In the genomic region with DNA sequence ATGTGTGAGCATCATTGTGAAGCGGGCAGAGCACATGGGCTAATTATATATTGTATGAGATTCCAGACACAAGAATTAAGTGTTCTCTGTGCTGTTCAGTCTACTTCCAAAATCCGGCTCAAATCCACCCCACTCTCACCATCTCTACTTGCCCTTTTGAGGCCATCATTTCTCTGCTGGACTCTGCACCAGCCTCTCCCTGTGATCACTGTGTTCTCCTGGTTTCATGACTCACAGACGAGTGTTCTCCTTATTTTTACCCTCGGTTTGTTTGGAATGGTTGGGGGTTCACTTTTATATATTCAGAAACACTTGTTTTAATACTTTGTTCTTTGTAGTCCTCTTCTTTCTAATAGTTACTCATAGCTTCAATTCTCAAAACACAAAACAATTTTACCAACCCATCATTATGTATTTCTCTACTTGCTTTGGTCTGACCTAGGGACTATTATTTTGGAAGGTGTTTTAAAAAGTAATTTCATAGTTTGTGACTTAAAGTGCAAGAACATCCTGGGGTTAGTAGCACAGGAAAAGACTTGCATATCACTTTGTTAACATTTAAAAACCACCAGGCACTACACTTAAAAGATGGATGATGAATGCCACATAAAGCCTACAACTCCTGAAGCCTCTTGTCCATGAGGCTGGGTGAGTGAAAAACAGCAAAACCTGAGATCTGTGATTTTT, we compare ENCODE assay signal across 29 cellular contexts.
DNase-seq lines count a peak whose midpoint lies in the region; ATAC-seq and TF ChIP-seq lines count a peak whose summit lies in the region.
"Had no signal": no experiment of that assay in that cellular context is flagged by ENCODE, and none has a peak within 500 bp of the region (broad histone marks: within the 10 kb centered on the region; RNA-seq: fewer than 3 reads in every experiment).

No MANE protein-coding gene starts in this region.

- no peaks in the 10 kb centered on the region for H3K36me3 Mint-ChIP-seq in stimulated activated effector memory CD8-positive, alpha-beta T cell treated with anti-CD3 and anti-CD28 coated beads, Interleukin-12 subunit alpha, Interleukin-12 subunit beta, amount 100 ng/mL, for 72 hours
- no peaks in the 10 kb centered on the region for H3K36me3 Mint-ChIP-seq in progenitor cell of endocrine pancreas (ENCODE audit: insufficient read depth)
- H3K36me3 Mint-ChIP-seq: CD14-positive monocyte had no signal

- H3K9me2 ChIP-seq in GM23248 (ENCODE audit: insufficient read depth) (no peaks in the 10 kb centered on the region), PC-3 (replicated peaks; ENCODE audit: low read length) (no peaks in the 10 kb centered on the region)
- H3K9me2 ChIP-seq: SK-N-SH had no signal

- in situ Hi-C loops in GM23248 (cut with MboI), result no loop called here

- H3K9me3 ChIP-seq in GM23248 (ENCODE audit: low read depth) (no peaks in the 10 kb centered on the region), PC-3 (ENCODE audit: low read length) (no peaks in the 10 kb centered on the region), osteoblast (ENCODE audit: low read depth, low read length) (no peaks in the 10 kb centered on the region)
- H3K9me3 ChIP-seq: heart left ventricle, mucosa of descending colon, SK-N-SH, testis had no signal

- no peak overlapping the region for H3K4me3 ChIP-seq in GM23248
- no peak overlapping the region for H3K4me3 ChIP-seq in PC-3 (ENCODE audit: low read length)
- H3K4me3 ChIP-seq in fibroblast of mammary gland (ENCODE audit: control insufficient read depth, low read depth, low read length), result no peak overlapping the region
- no peak overlapping the region for H3K4me3 ChIP-seq in osteoblast (ENCODE audit: insufficient read depth, low read length)
- H3K4me3 ChIP-seq: heart left ventricle, lung, mucosa of descending colon, testis had no signal

- H3K9ac ChIP-seq in GM23248 (no peak overlapping the region), PC-3 (ENCODE audit: low read length) (no peak overlapping the region)
- H3K9ac ChIP-seq: parathyroid adenoma, SK-N-SH had no signal

- BruUV-seq in PC-3 (replicated peaks; lab: Mats Ljungman, UMichigan), result no TSS peak

- intact Hi-C loops in PC-3 (cut with micrococcal nuclease), result no loop called here

- peaks cover 40% of the 10 kb centered on the region for H3K4me1 ChIP-seq in GM23248 (ENCODE audit: insufficient read depth)
- peaks cover 27% of the 10 kb centered on the region for H3K4me1 ChIP-seq in PC-3 (ENCODE audit: insufficient read depth, low read length)
- H3K4me1 ChIP-seq in osteoblast (ENCODE audit: insufficient read depth, low read length), result peaks cover 10% of the 10 kb centered on the region
- H3K4me1 ChIP-seq: testis had no signal

- peaks cover 3% of the 10 kb centered on the region for H3K27me3 Mint-ChIP-seq in progenitor cell of endocrine pancreas
- H3K27me3 Mint-ChIP-seq: activated T-cell treated with anti-CD3 and anti-CD28 coated beads, Interleukin-2, amount 50 U/mL, for 24 hours had no signal

- H3K36me3 ChIP-seq in GM23248 (ENCODE audit: low read depth) (no peaks in the 10 kb centered on the region), PC-3 (ENCODE audit: low read depth, low read length) (no peaks in the 10 kb centered on the region), osteoblast (ENCODE audit: insufficient read depth, low read length) (no peaks in the 10 kb centered on the region)
- H3K36me3 ChIP-seq: brain microvascular endothelial cell, heart left ventricle, WERI-Rb-1 had no signal

- peak; percentile 53; the same call in 1 of the 2 replicates for ATAC-seq in PC-3
- no peak for ATAC-seq in stimulated activated effector memory CD8-positive, alpha-beta T cell treated with anti-CD3 and anti-CD28 coated beads, Interleukin-12 subunit alpha, Interleukin-12 subunit beta, amount 100 ng/mL, for 72 hours
- ATAC-seq: foreskin keratinocyte; heart left ventricle; mucosa of descending colon; right cardiac atrium; stimulated activated naive CD8-positive, alpha-beta T cell treated with anti-CD3 and anti-CD28 coated beads, Interleukin-15, Interleukin-2, amounts not matched to agents 100 U/mL and 50 U/mL, for 24 hours had no signal

- peaks cover 9% of the 10 kb centered on the region; the same call in 1 of the 2 replicates for H3F3A ChIP-seq in GM23248 (ENCODE audit: insufficient read depth)
- no peaks in the 10 kb centered on the region for H3F3A ChIP-seq in PC-3 (ENCODE audit: low read length, unreplicated experiment)

- 35 to 39% methylated on average over 4 of the region's 4 CpGs for WGBS in GM23248 (ENCODE audit: low coverage in 1 of 2, low lambda C conversion rate in 2 of 2, missing lambda C conversion rate in 2 of 2), 2 experiments

- H3K79me2 ChIP-seq in GM23248 (ENCODE audit: insufficient read depth), result peaks cover 60% of the 10 kb centered on the region
- H3K79me2 ChIP-seq in PC-3 (ENCODE audit: low read length), result no peaks in the 10 kb centered on the region
- H3K79me2 ChIP-seq in osteoblast (ENCODE audit: insufficient read depth, low read length), result no peaks in the 10 kb centered on the region

- H3K4me1 Mint-ChIP-seq in stimulated activated effector memory CD8-positive, alpha-beta T cell treated with anti-CD3 and anti-CD28 coated beads, Interleukin-12 subunit alpha, Interleukin-12 subunit beta, amount 100 ng/mL, for 72 hours, result peaks cover 38% of the 10 kb centered on the region
- no peaks in the 10 kb centered on the region for H3K4me1 Mint-ChIP-seq in progenitor cell of endocrine pancreas (ENCODE audit: low read depth)

- H4K20me1 ChIP-seq in GM23248 (ENCODE audit: insufficient read depth), result no peaks in the 10 kb centered on the region
- H4K20me1 ChIP-seq in PC-3 (ENCODE audit: low read length), result no peaks in the 10 kb centered on the region
- H4K20me1 ChIP-seq in osteoblast (ENCODE audit: insufficient read depth, low read length), result peaks cover 3% of the 10 kb centered on the region

- CTCF ChIA-PET in PC-3 (lab: Charles Lee), result no interaction called here

- no peak overlapping the region for H2AFZ ChIP-seq in GM23248
- no peak overlapping the region for H2AFZ ChIP-seq in PC-3 (ENCODE audit: low read length)
- no peak overlapping the region for H2AFZ ChIP-seq in osteoblast (ENCODE audit: low read length)
- H2AFZ ChIP-seq: parathyroid adenoma had no signal

- no peaks in the 10 kb centered on the region for H3K9me3 Mint-ChIP-seq in stimulated activated effector memory CD8-positive, alpha-beta T cell treated with anti-CD3 and anti-CD28 coated beads, Interleukin-12 subunit alpha, Interleukin-12 subunit beta, amount 100 ng/mL, for 72 hours
- H3K9me3 Mint-ChIP-seq in progenitor cell of endocrine pancreas (ENCODE audit: low read depth), result peaks cover 4% of the 10 kb centered on the region

- TF ChIP-seq CTCF in PC-3 (conservative IDR thresholded peaks at IDR 0.05; ENCODE audit: low read depth, low read length), result no peak
- no peak for TF ChIP-seq CTCF in fibroblast of mammary gland (conservative IDR thresholded peaks at IDR 0.05; ENCODE audit: control insufficient read depth, insufficient read depth, low read depth, low read length)
- no peak for TF ChIP-seq CTCF in osteoblast (IDR thresholded peaks at IDR 0.05; ENCODE audit: extremely low read depth, low read depth, low read length)
- no peak for TF ChIP-seq CTCF in progenitor cell of endocrine pancreas (IDR thresholded peaks at IDR 0.05; ENCODE audit: unreplicated experiment)

- H3K4me3 Mint-ChIP-seq in stimulated activated effector memory CD8-positive, alpha-beta T cell treated with anti-CD3 and anti-CD28 coated beads, Interleukin-12 subunit alpha, Interleukin-12 subunit beta, amount 100 ng/mL, for 72 hours, result peak overlapping the region; percentile 73
- no peak overlapping the region for H3K4me3 Mint-ChIP-seq in progenitor cell of endocrine pancreas (ENCODE audit: low read depth)
- H3K4me3 Mint-ChIP-seq: activated CD4-positive, alpha-beta T cell treated with anti-CD3 and anti-CD28 coated beads, Interleukin-2, amount 10 ng/mL, durations not matched to agents 24 days and 14 days; CD14-positive monocyte had no signal

- H3K27me3 ChIP-seq in GM23248 (replicated peaks; ENCODE audit: insufficient read depth), result no peaks in the 10 kb centered on the region
- no peaks in the 10 kb centered on the region for H3K27me3 ChIP-seq in PC-3 (ENCODE audit: low read length)
- no peaks in the 10 kb centered on the region for H3K27me3 ChIP-seq in osteoblast (ENCODE audit: insufficient read depth, low read length)
- H3K27me3 ChIP-seq: brain microvascular endothelial cell, foreskin keratinocyte, heart left ventricle, testis had no signal

- POLR2A ChIA-PET in PC-3 (lab: Charles Lee; ENCODE audit: unreplicated experiment), result no interaction called here

- H3K27ac Mint-ChIP-seq in stimulated activated effector memory CD8-positive, alpha-beta T cell treated with anti-CD3 and anti-CD28 coated beads, Interleukin-12 subunit alpha, Interleukin-12 subunit beta, amount 100 ng/mL, for 72 hours, result no peak overlapping the region
- no peak overlapping the region for H3K27ac Mint-ChIP-seq in progenitor cell of endocrine pancreas
- H3K27ac Mint-ChIP-seq: activated CD4-positive, alpha-beta T cell treated with anti-CD3 and anti-CD28 coated beads, Interleukin-2, amount 10 ng/mL, durations not matched to agents 24 days and 14 days; CD14-positive monocyte had no signal

- DNase-seq in GM23248 (peak; percentile 32), PC-3 (peak; percentile 7), fibroblast of mammary gland (ENCODE audit: low read depth) (peak; percentile 52), osteoblast (ENCODE audit: insufficient read length, low spot score, missing footprints) (no peak), progenitor cell of endocrine pancreas (ENCODE audit: low spot score, unreplicated experiment) (no peak), NCI-H524 (lab: John Stamatoyannopoulos, UW) (no peak)
- DNase-seq in stimulated activated effector memory CD8-positive, alpha-beta T cell treated with anti-CD3 and anti-CD28 coated beads, Interleukin-12 subunit alpha, Interleukin-12 subunit beta, amount 100 ng/mL, for 72 hours (ENCODE audit: low spot score in 2 of 2), result no peak
- DNase-seq: activated CD4-positive, alpha-beta T cell treated with anti-CD3 and anti-CD28 coated beads, Interleukin-2, amount 10 ng/mL, durations not matched to agents 24 days and 14 days; activated T-cell treated with anti-CD3 and anti-CD28 coated beads, Interleukin-2, amount 50 U/mL, for 24 hours; brain microvascular endothelial cell; effector CD4-positive, alpha-beta T cell; foreskin keratinocyte; heart left ventricle; KG1; mucosa of descending colon; NCI-H1436; NCI-H2081 treated with DMSO at 0.1 percent for 48 hours; NCI-H345; NCI-H748 treated with DMSO at 0.1 percent for 48 hours; right cardiac atrium; SK-N-SH; stimulated activated CD4-positive, alpha-beta T cell treated with anti-CD3 and anti-CD28 coated beads, Interleukin-15, amount 100 ng/mL, for 24 hours; stimulated activated naive CD8-positive, alpha-beta T cell treated with anti-CD3 and anti-CD28 coated beads, Interleukin-15, Interleukin-2, amounts not matched to agents 100 U/mL and 50 U/mL, for 24 hours; testis; WERI-Rb-1 had no signal

- no peak overlapping the region for H3K27ac ChIP-seq in GM23248
- no peak overlapping the region for H3K27ac ChIP-seq in PC-3 (ENCODE audit: low read length)
- H3K27ac ChIP-seq in osteoblast (ENCODE audit: low read depth, low read length), result no peak overlapping the region
- H3K27ac ChIP-seq: brain microvascular endothelial cell, epithelial cell of prostate, foreskin keratinocyte, heart left ventricle, parathyroid adenoma, testis, WERI-Rb-1 had no signal

- H3K4me2 ChIP-seq in GM23248 (ENCODE audit: unreplicated experiment), result peak overlapping the region; percentile 9
- H3K4me2 ChIP-seq in PC-3 (ENCODE audit: low read length), result no peak overlapping the region
- no peak overlapping the region for H3K4me2 ChIP-seq in osteoblast (ENCODE audit: insufficient read depth, low read length)

Comparison
In these comparisons a context has a peak if more than half of its experiments do, and no peak if none do; other contexts are left out.
1. DNase-seq: peak in GM23248 (single experiment), PC-3 (single experiment) and fibroblast of mammary gland (single experiment); none in stimulated activated effector memory CD8-positive, alpha-beta T cell treated with anti-CD3 and anti-CD28 coated beads, Interleukin-12 subunit alpha, Interleukin-12 subunit beta, amount 100 ng/mL, for 72 hours (0 of 2), osteoblast (single experiment), progenitor cell of endocrine pancreas (single experiment) and NCI-H524 (0 of 2).